In the genomic region with DNA sequence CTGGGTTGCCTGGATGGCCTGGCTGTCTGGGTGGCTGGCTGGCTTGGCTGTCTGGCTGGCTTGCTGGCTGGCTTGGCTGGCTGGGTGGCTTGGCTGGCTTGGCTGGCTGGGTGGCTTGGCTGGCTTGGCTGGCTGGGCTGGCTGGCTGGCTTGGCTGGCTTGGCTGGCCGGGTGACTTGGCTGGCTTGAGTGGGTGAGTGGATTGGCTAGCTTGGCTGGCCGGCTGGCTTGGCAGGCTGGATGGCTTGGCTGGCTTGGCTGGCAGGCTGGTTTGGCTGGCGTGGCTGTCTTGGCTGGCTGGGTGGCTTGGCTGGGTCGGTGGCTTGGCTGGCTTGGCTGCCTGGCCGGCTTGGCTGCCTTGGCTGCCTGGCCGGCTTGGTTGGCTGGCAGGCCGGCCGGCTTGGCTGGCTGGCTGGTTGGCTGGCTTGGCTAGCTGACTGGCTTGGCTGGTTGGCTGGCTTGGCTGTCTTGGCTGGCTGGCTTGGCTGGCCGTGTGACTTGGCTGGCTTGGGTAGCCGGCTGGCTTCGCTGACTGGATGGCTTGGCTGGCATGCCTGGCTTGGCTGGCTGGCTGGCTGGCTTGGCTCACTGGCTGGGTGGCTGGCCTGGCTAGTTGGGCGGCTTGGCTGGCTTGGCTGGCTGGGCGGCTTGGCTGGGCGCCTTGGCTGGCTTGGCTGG, we compare ENCODE assay signal across 8 cellular contexts.
DNase-seq lines count a peak whose midpoint lies in the region; ATAC-seq and TF ChIP-seq lines count a peak whose summit lies in the region.
"Not testable (repeated sequence)": the region's sequence is repeated elsewhere in the genome, so short reads cannot be mapped to it uniquely, and the experiment has no call there.

No MANE protein-coding gene starts in this region.

- ATAC-seq in RWPE2 (ENCODE audit: low read depth): peak; percentile 15; the same call in 1 of the 3 replicates
- ATAC-seq in activated naive CD8-positive, alpha-beta T cell treated with anti-CD3 and anti-CD28 coated beads, Interleukin-2, amount 50 U/mL, for 24 hours; thoracic aorta (ENCODE audit: insufficient number of reproducible peaks, low FRiP score, low read depth): not testable (repeated sequence)

- H3K4me1 ChIP-seq in RWPE2 (ENCODE audit: insufficient read depth, poor library complexity, severe bottlenecking); thoracic aorta (ENCODE audit: control insufficient read depth in 1 of 2, low read depth in 2 of 2): not testable (repeated sequence)

- not testable (repeated sequence) for H3K4me3 Mint-ChIP-seq in activated naive CD8-positive, alpha-beta T cell treated with anti-CD3 and anti-CD28 coated beads, Interleukin-2, amount 50 U/mL, for 24 hours

- H3K9me3 ChIP-seq in RWPE2 (ENCODE audit: severe bottlenecking); thoracic aorta: not testable (repeated sequence)

- H3K27ac ChIP-seq in RWPE2 (ENCODE audit: poor library complexity, severe bottlenecking); thoracic aorta: not testable (repeated sequence)

- not testable (repeated sequence) for H3K36me3 ChIP-seq in RWPE2 (ENCODE audit: low read depth); thoracic aorta

- H3K27me3 ChIP-seq in RWPE2 (ENCODE audit: insufficient read depth, poor library complexity, severe bottlenecking); thoracic aorta (replicated peaks; ENCODE audit: insufficient read depth): not testable (repeated sequence)

- H3K27ac Mint-ChIP-seq in activated naive CD8-positive, alpha-beta T cell treated with anti-CD3 and anti-CD28 coated beads, Interleukin-2, amount 50 U/mL, for 24 hours: not testable (repeated sequence)

- not testable (repeated sequence) for H3K4me3 ChIP-seq in RWPE2 (ENCODE audit: severe bottlenecking); thoracic aorta

- TF ChIP-seq CTCF in RWPE2 (IDR thresholded peaks at IDR 0.05; ENCODE audit: poor library complexity, severe bottlenecking); thoracic aorta (IDR thresholded peaks at IDR 0.05): not testable (repeated sequence)

- H3K4me1 Mint-ChIP-seq in activated naive CD8-positive, alpha-beta T cell treated with anti-CD3 and anti-CD28 coated beads, Interleukin-2, amount 50 U/mL, for 24 hours: not testable (repeated sequence)

- not testable (repeated sequence) for H3K9me3 Mint-ChIP-seq in activated naive CD8-positive, alpha-beta T cell treated with anti-CD3 and anti-CD28 coated beads, Interleukin-2, amount 50 U/mL, for 24 hours

- H3K27me3 Mint-ChIP-seq in activated naive CD8-positive, alpha-beta T cell treated with anti-CD3 and anti-CD28 coated beads, Interleukin-2, amount 50 U/mL, for 24 hours: not testable (repeated sequence)

- not testable (repeated sequence) for H3K36me3 Mint-ChIP-seq in activated naive CD8-positive, alpha-beta T cell treated with anti-CD3 and anti-CD28 coated beads, Interleukin-2, amount 50 U/mL, for 24 hours (ENCODE audit: low read depth)

- DNase-seq in EL: peak; percentile 24
- peak; percentile 99 for DNase-seq in RWPE2 (ENCODE audit: low spot score)
- peak; percentile 78 for DNase-seq in activated CD8-positive, alpha-beta memory T cell treated with anti-CD3 and anti-CD28 coated beads for 24 hours
- peak; percentile 23 for DNase-seq in activated naive CD8-positive, alpha-beta T cell treated with anti-CD3 and anti-CD28 coated beads, Interleukin-2, amount 50 U/mL, for 24 hours
- peak; percentile 14 for DNase-seq in fibroblast of gingiva (ENCODE audit: low read depth)
- peak; percentile 25 to 32 for DNase-seq in lung microvascular endothelial cell (ENCODE audit: low read depth in 2 of 2)
- peak; percentile 21 to 28 for DNase-seq in stimulated activated CD4-positive, alpha-beta T cell treated with anti-CD3 and anti-CD28 coated beads, Interleukin-12 subunit alpha, Interleukin-12 subunit beta, amount 100 ng/mL, for 24 hours (ENCODE audit: low read depth in 2 of 2)
- DNase-seq in thoracic aorta (ENCODE audit: low spot score): peak; percentile 56

Comparison
In these comparisons a context has a peak if more than half of its experiments do, and no peak if none do; other contexts are left out.
1. DNase-seq: peak in every context shown above with its lines; median percentile 99 in RWPE2; 78 in activated CD8-positive, alpha-beta memory T cell treated with anti-CD3 and anti-CD28 coated beads for 24 hours; 56 in thoracic aorta; 28 in lung microvascular endothelial cell; 24 in stimulated activated CD4-positive, alpha-beta T cell treated with anti-CD3 and anti-CD28 coated beads, Interleukin-12 subunit alpha, Interleukin-12 subunit beta, amount 100 ng/mL, for 24 hours; 24 in EL; 23 in activated naive CD8-positive, alpha-beta T cell treated with anti-CD3 and anti-CD28 coated beads, Interleukin-2, amount 50 U/mL, for 24 hours; 14 in fibroblast of gingiva.